In the genomic region with DNA sequence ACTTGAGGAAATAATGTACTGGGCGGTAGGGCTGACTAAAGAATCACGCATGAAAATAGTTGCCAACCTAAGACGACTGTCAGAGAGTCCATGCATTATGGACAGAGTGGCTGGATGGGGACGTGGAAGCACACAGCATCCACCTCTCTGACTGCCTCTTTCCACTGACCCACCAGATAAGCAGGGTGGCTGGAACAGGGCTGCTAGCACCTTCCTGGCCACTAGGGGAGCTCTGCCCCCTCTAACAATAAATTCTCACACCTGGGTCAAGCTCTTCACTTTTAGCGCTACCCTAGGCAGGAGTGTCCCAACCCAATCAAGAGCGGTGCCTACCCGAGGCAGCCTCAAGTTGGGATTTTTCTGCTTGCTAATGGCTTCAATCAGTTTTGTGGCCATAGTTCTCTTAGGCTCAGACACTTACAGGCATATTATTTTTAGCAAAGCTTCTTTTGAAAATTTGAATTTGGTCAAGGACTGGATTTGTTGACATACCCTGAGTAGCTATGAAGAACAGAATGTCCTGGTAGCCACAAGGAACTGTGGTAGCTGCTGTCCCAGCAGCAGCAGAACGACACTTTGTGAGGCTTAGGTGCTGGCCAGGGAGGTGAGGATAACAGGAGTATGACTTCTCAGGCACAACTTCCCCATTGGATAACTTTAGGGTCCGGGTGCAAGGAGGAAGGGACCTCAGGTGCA, we compare ENCODE assay signal across 8 cellular contexts. TPM values are rescaled to one million over a fixed set of nuclear protein-coding genes. Genes with fewer than 3 reads are reported as not detected.
A peak's percentile ranks its signal among the peaks of the same experiment; 100 is the strongest.
DNase-seq lines count a peak whose midpoint lies in the region; ATAC-seq, FAIRE-seq and TF ChIP-seq lines count a peak whose summit lies in the region.

No MANE protein-coding gene starts in this region.

- no peaks in the 10 kb centered on the region for H3K79me2 ChIP-seq in OCI-LY3 (ENCODE audit: low read length)

- H3K27ac ChIP-seq in OCI-LY3 (ENCODE audit: low read length), result no peak overlapping the region
- peak overlapping the region; percentile 38 to 67 (median 44) for H3K27ac ChIP-seq in pancreas

- H3K9me3 Mint-ChIP-seq in activated T-cell treated with anti-CD3 and anti-CD28 coated beads, Interleukin-2, amount 50 U/mL, for 72 hours, result no peaks in the 10 kb centered on the region

- 23 to 24% methylated on average over 9 of the region's 9 CpGs for WGBS in pancreas, 2 donors

- peaks cover 12% of the 10 kb centered on the region for H3K4me1 Mint-ChIP-seq in activated T-cell treated with anti-CD3 and anti-CD28 coated beads, Interleukin-2, amount 50 U/mL, for 72 hours (ENCODE audit: low read depth)

- no peaks in the 10 kb centered on the region for H3K9me3 ChIP-seq in OCI-LY3 (ENCODE audit: insufficient read depth, low read length)
- H3K9me3 ChIP-seq in pancreas, result no peaks in the 10 kb centered on the region

- H3K4me3 Mint-ChIP-seq in activated T-cell treated with anti-CD3 and anti-CD28 coated beads, Interleukin-2, amount 50 U/mL, for 72 hours, result no peak overlapping the region

- H2AFZ ChIP-seq in OCI-LY3 (ENCODE audit: low read depth, low read length), result no peak overlapping the region

- peak; percentile 63 for ATAC-seq in HG02981 (IDR thresholded peaks at IDR 0.05; ENCODE audit: unreplicated experiment)
- peak; percentile 76 to 82 for ATAC-seq in activated T-cell treated with anti-CD3 and anti-CD28 coated beads, Interleukin-2, amount 50 U/mL, for 72 hours (replicated peaks in 1 of 2)
- peak; percentile 71 to 91 (median 84) for ATAC-seq in pancreas
- no peak for ATAC-seq in HG02840 (IDR thresholded peaks at IDR 0.05; ENCODE audit: low FRiP score, unreplicated experiment)

- no peak overlapping the region for H3K4me3 ChIP-seq in OCI-LY3 (ENCODE audit: low read length)
- no peak overlapping the region for H3K4me3 ChIP-seq in fibroblast of villous mesenchyme (ENCODE audit: low read depth, low read length)
- no peak overlapping the region for H3K4me3 ChIP-seq in pancreas

- no peak overlapping the region for H3K9ac ChIP-seq in OCI-LY3 (ENCODE audit: low read length)

- H3K4me1 ChIP-seq in OCI-LY3 (ENCODE audit: low read length) (no peaks in the 10 kb centered on the region), pancreas (peaks cover 0 to 14% (median 12%) of the 10 kb centered on the region in 3 donors)

- TF ChIP-seq CTCF in GM12801 (IDR thresholded peaks at IDR 0.05; ENCODE audit: extremely low read depth, insufficient read length) (peak; percentile 66), OCI-LY3 (IDR thresholded peaks at IDR 0.05; ENCODE audit: low read depth, low read length) (peak; percentile 81), fibroblast of villous mesenchyme (IDR thresholded peaks at IDR 0.05; ENCODE audit: insufficient read depth, low read depth, low read length) (peak; percentile 96), pancreas (IDR thresholded peaks at IDR 0.05) (peak; percentile 82 to 95 (median 91))

- no peak overlapping the region for H3K4me2 ChIP-seq in OCI-LY3 (ENCODE audit: low read length)

- FAIRE-seq in pancreas (lab: Jason Lieb, UNC), result no peak

- no peaks in the 10 kb centered on the region for H3K27me3 ChIP-seq in OCI-LY3 (ENCODE audit: low read depth, low read length)
- H3K27me3 ChIP-seq in pancreas, result no peaks in the 10 kb centered on the region

- intact Hi-C loops in pancreas (cut with DNase I), result no loop called here

- peak; percentile 66 for DNase-seq in 8988T
- peak; percentile 59 to 65 for DNase-seq in activated T-cell treated with anti-CD3 and anti-CD28 coated beads, Interleukin-2, amount 50 U/mL, for 72 hours
- DNase-seq in fibroblast of villous mesenchyme (ENCODE audit: low read depth), result peak; percentile 63
- DNase-seq in pancreas, result peak; percentile 60 to 80 (median 75)

- H3K36me3 Mint-ChIP-seq in activated T-cell treated with anti-CD3 and anti-CD28 coated beads, Interleukin-2, amount 50 U/mL, for 72 hours (ENCODE audit: insufficient read depth in 2 of 2), result peaks cover 4 to 5% of the 10 kb centered on the region in 2 donors

- peak overlapping the region; percentile 9 for H3K27ac Mint-ChIP-seq in activated T-cell treated with anti-CD3 and anti-CD28 coated beads, Interleukin-2, amount 50 U/mL, for 72 hours

- H4K20me1 ChIP-seq in OCI-LY3 (ENCODE audit: insufficient read depth, low read length), result no peaks in the 10 kb centered on the region; the same call in 1 of the 2 replicates

- no peaks in the 10 kb centered on the region for H3K27me3 Mint-ChIP-seq in activated T-cell treated with anti-CD3 and anti-CD28 coated beads, Interleukin-2, amount 50 U/mL, for 72 hours (ENCODE audit: low read depth)

- H3K36me3 ChIP-seq in OCI-LY3 (replicated peaks; ENCODE audit: low read depth, low read length) (peaks cover 51% of the 10 kb centered on the region), pancreas (peaks cover 2 to 43% (median 26%) of the 10 kb centered on the region in 3 donors)

RNA-seq across cellular contexts. Expression of a gene that starts 6.9 kb away (rescaled TPM):
- 1 to 10 TPM; 5.4 to 7.8 TPM for total RNA-seq in activated T-cell treated with anti-CD3 and anti-CD28 coated beads, Interleukin-2, amount 50 U/mL, for 72 hours
- 1,636 and 1,893 TPM in 2 replicates for total RNA-seq in fibroblast of villous mesenchyme
- 10 to 100 TPM; 11.3 to 52.8 (median 22.6) TPM for total RNA-seq in pancreas
- polyA plus RNA-seq in pancreas, result 100 to 1,000 TPM; 204 to 227 TPM

RNA-seq across cellular contexts. Expression of a gene that starts 22.9 kb away (rescaled TPM):
- total RNA-seq in activated T-cell treated with anti-CD3 and anti-CD28 coated beads, Interleukin-2, amount 50 U/mL, for 72 hours, result 1 to 10 TPM in 1 of 2 donors, under 1 TPM in 1; 0.65 to 1.6 TPM
- total RNA-seq in fibroblast of villous mesenchyme (under 0.01 TPM in 1 of 2 replicates, not detected in the other), pancreas (10 to 100 TPM in 2 of 6 donors, 1 to 10 TPM in 4; 1.2 to 75.6 (median 5.7) TPM)
- polyA plus RNA-seq in pancreas, result 10 to 100 TPM in 1 of 2 donors, 1 to 10 TPM in 1; 9.2 to 17.9 TPM

RNA-seq across cellular contexts. Expression of a gene that starts 31.7 kb away (rescaled TPM):
- total RNA-seq in activated T-cell treated with anti-CD3 and anti-CD28 coated beads, Interleukin-2, amount 50 U/mL, for 72 hours, result 10 to 100 TPM; 12.0 to 15.1 TPM
- total RNA-seq in fibroblast of villous mesenchyme, result 0.97 and 3.0 TPM in 2 replicates
- total RNA-seq in pancreas, result 1 to 10 TPM in 3 of 6 donors, under 1 TPM in 3; 0.20 to 1.2 (median 0.98) TPM
- polyA plus RNA-seq in pancreas, result 1 to 10 TPM; 1.4 to 2.0 TPM

RNA-seq across cellular contexts. Expression of a gene that starts 35.3 kb away (rescaled TPM):
- 100 to 1,000 TPM; 200 to 235 TPM for total RNA-seq in activated T-cell treated with anti-CD3 and anti-CD28 coated beads, Interleukin-2, amount 50 U/mL, for 72 hours
- 369 and 428 TPM in 2 replicates for total RNA-seq in fibroblast of villous mesenchyme
- 100 to 1,000 TPM in 2 of 6 donors, 10 to 100 TPM in 4; 72.0 to 141 (median 86.6) TPM for total RNA-seq in pancreas
- polyA plus RNA-seq in pancreas, result 10 to 100 TPM; 64.5 to 72.7 TPM

RNA-seq across cellular contexts. Expression of a gene that starts 35.8 kb away (rescaled TPM):
- 10 to 100 TPM; 30.7 to 33.1 TPM for total RNA-seq in activated T-cell treated with anti-CD3 and anti-CD28 coated beads, Interleukin-2, amount 50 U/mL, for 72 hours
- total RNA-seq in fibroblast of villous mesenchyme (107 and 126 TPM in 2 replicates), pancreas (10 to 100 TPM; 15.7 to 24.3 (median 18.8) TPM)
- 10 to 100 TPM; 23.9 to 29.6 TPM for polyA plus RNA-seq in pancreas

Comparison
In these comparisons a context has a peak if more than half of its experiments do, and no peak if none do; other contexts are left out.
1. RNA of a gene that starts 6.9 kb away (total RNA-seq): 1,636 to 1,893 TPM in fibroblast of villous mesenchyme; 11.3 to 52.8 TPM in pancreas and 5.4 to 7.8 TPM in activated T-cell treated with anti-CD3 and anti-CD28 coated beads, Interleukin-2, amount 50 U/mL, for 72 hours; every median in the first group is over 10 times any median in the second.
2. Peak in every context shown above with its lines, with median percentiles within 50 percentile points of each other: DNase-seq and CTCF ChIP-seq.